In genomic region chr7:27677912-27678612, GRCh38 we compare ENCODE assay signal across 8 cellular contexts. TPM values are rescaled to one million over a fixed set of nuclear protein-coding genes. Genes with fewer than 3 reads are reported as not detected.
A peak's percentile ranks its signal among the peaks of the same experiment; 100 is the strongest.
DNase-seq lines count a peak whose midpoint lies in the region; ATAC-seq and TF ChIP-seq lines count a peak whose summit lies in the region.

No MANE protein-coding gene starts in this region.

- POLR2A ChIA-PET in Panc1 (lab: Charles Lee): no interaction called here
- POLR2A ChIA-PET in WTC11 (lab: Charles Lee): no interaction called here

- intact Hi-C loops in Panc1 (cut with micrococcal nuclease; ENCODE audit: unreplicated experiment): loop anchor here (5.0 kb wide), 1 partner anchor 54 kb away; no protein-coding TSS in a partner anchor

- no peak for TF ChIP-seq CTCF in Panc1 (IDR thresholded peaks at IDR 0.05)
- TF ChIP-seq CTCF in fibroblast of mammary gland (conservative IDR thresholded peaks at IDR 0.05; ENCODE audit: control insufficient read depth, insufficient read depth, low read depth, low read length): no peak
- TF ChIP-seq CTCF in WTC11 (IDR thresholded peaks at IDR 0.05): no peak

- in situ Hi-C loops in Panc1 (cut with HindIII; ENCODE audit: low pct_unique_long_range_greater_than_20kb, low sequenced_read_pairs): no loop called here

- H3K36me3 Mint-ChIP-seq in WTC11: no peaks in the 10 kb centered on the region

- DNase-seq in Daoy (ENCODE audit: low read depth) (peak; percentile 96), Panc1 (ENCODE audit: low read depth, low spot score) (peak; percentile 85), fibroblast of mammary gland (ENCODE audit: low read depth) (peak; percentile 96), pulmonary artery endothelial cell (ENCODE audit: low read depth, low spot score) (peak; percentile 71), WTC11 (ENCODE audit: low spot score) (no peak)

- no peaks in the 10 kb centered on the region for H3K4me1 ChIP-seq in Panc1 (ENCODE audit: control insufficient read depth, insufficient read depth, low read length)

- no peaks in the 10 kb centered on the region for H3K27me3 Mint-ChIP-seq in WTC11 (ENCODE audit: low read depth)

- ATAC-seq in Panc1 (peak; percentile 90), GM21526 (IDR thresholded peaks at IDR 0.05; ENCODE audit: low FRiP score, unreplicated experiment) (no peak), GM18858 (IDR thresholded peaks at IDR 0.05; ENCODE audit: unreplicated experiment) (no peak), HG03457 (IDR thresholded peaks at IDR 0.05; ENCODE audit: unreplicated experiment) (no peak), WTC11 (no peak)

- H3K9me3 Mint-ChIP-seq in WTC11: no peaks in the 10 kb centered on the region

- no peak overlapping the region for H3K27ac ChIP-seq in Panc1 (ENCODE audit: low read length)

- H3K27ac Mint-ChIP-seq in WTC11: no peak overlapping the region

- CTCF ChIA-PET in Panc1 (lab: Charles Lee) (no interaction called here), WTC11 (lab: Charles Lee) (no interaction called here)

- no peaks in the 10 kb centered on the region for H3K36me3 ChIP-seq in Panc1 (ENCODE audit: control insufficient read depth, insufficient read depth, low read length)

- H3K4me3 ChIP-seq in Panc1 (ENCODE audit: low read depth in 2 of 2, low read length in 2 of 2): no peak overlapping the region
- H3K4me3 ChIP-seq in fibroblast of mammary gland (ENCODE audit: control insufficient read depth, low read depth, low read length): no peak overlapping the region

- BruUV-seq in Panc1 (replicated peaks; lab: Mats Ljungman, UMichigan): no TSS peak

- H3K27me3 ChIP-seq in Panc1 (ENCODE audit: control insufficient read depth, insufficient read depth, low read length): no peaks in the 10 kb centered on the region

- H3K4me3 Mint-ChIP-seq in WTC11: no peak overlapping the region

- no peaks in the 10 kb centered on the region for H3K4me1 Mint-ChIP-seq in WTC11

- H3K9me3 ChIP-seq in Panc1 (ENCODE audit: control insufficient read depth, insufficient read depth, low read depth, low read length): no peaks in the 10 kb centered on the region

TF ChIP-seq in WTC11, 78 proteins besides CTCF, POLR2A, EP300 and RAD21:
- TF ChIP-seq E2F1 (CRISPR knock-in tag; IDR thresholded peaks at IDR 0.05) (no peak), FOXP1 (CRISPR knock-in tag; IDR thresholded peaks at IDR 0.05; ENCODE audit: borderline replicate concordance) (no peak), ZNF121 (CRISPR knock-in tag; IDR thresholded peaks at IDR 0.05) (no peak), CREM (CRISPR knock-in tag; IDR thresholded peaks at IDR 0.05) (no peak), AFF4 (CRISPR knock-in tag; IDR thresholded peaks at IDR 0.05; ENCODE audit: borderline replicate concordance) (no peak), SP1 (CRISPR knock-in tag; conservative IDR thresholded peaks at IDR 0.05) (no peak), ESRRA (CRISPR knock-in tag; IDR thresholded peaks at IDR 0.05; ENCODE audit: borderline replicate concordance) (no peak), ZNF219 (CRISPR knock-in tag; IDR thresholded peaks at IDR 0.05; ENCODE audit: borderline replicate concordance) (no peak), TEAD4 (CRISPR knock-in tag; IDR thresholded peaks at IDR 0.05) (no peak), ETV6 (CRISPR knock-in tag; IDR thresholded peaks at IDR 0.05) (no peak), ZNF317 (CRISPR knock-in tag; IDR thresholded peaks at IDR 0.05; ENCODE audit: borderline replicate concordance, low read depth) (no peak), CREB1 (CRISPR knock-in tag; IDR thresholded peaks at IDR 0.05) (no peak), NFATC4 (CRISPR knock-in tag; IDR thresholded peaks at IDR 0.05) (no peak), OVOL2 (CRISPR knock-in tag; IDR thresholded peaks at IDR 0.05; ENCODE audit: borderline replicate concordance) (no peak), NFE2L1 (CRISPR knock-in tag; IDR thresholded peaks at IDR 0.05) (no peak)
- TF ChIP-seq, protein P1, sequence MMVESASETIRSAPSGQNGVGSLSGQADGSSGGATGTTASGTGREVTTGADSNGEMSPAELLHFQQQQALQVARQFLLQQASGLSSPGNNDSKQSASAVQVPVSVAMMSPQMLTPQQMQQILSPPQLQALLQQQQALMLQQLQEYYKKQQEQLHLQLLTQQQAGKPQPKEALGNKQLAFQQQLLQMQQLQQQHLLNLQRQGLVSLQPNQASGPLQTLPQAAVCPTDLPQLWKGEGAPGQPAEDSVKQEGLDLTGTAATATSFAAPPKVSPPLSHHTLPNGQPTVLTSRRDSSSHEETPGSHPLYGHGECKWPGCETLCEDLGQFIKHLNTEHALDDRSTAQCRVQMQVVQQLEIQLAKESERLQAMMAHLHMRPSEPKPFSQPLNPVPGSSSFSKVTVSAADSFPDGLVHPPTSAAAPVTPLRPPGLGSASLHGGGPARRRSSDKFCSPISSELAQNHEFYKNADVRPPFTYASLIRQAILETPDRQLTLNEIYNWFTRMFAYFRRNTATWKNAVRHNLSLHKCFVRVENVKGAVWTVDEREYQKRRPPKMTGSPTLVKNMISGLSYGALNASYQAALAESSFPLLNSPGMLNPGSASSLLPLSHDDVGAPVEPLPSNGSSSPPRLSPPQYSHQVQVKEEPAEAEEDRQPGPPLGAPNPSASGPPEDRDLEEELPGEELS (CRISPR knock-in tag; IDR thresholded peaks at IDR 0.05): no peak
- TF ChIP-seq, protein P2, sequence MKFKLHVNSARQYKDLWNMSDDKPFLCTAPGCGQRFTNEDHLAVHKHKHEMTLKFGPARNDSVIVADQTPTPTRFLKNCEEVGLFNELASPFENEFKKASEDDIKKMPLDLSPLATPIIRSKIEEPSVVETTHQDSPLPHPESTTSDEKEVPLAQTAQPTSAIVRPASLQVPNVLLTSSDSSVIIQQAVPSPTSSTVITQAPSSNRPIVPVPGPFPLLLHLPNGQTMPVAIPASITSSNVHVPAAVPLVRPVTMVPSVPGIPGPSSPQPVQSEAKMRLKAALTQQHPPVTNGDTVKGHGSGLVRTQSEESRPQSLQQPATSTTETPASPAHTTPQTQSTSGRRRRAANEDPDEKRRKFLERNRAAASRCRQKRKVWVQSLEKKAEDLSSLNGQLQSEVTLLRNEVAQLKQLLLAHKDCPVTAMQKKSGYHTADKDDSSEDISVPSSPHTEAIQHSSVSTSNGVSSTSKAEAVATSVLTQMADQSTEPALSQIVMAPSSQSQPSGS (CRISPR knock-in tag; IDR thresholded peaks at IDR 0.05; ENCODE audit: borderline replicate concordance, low read depth): no peak
- TF ChIP-seq, protein P3, sequence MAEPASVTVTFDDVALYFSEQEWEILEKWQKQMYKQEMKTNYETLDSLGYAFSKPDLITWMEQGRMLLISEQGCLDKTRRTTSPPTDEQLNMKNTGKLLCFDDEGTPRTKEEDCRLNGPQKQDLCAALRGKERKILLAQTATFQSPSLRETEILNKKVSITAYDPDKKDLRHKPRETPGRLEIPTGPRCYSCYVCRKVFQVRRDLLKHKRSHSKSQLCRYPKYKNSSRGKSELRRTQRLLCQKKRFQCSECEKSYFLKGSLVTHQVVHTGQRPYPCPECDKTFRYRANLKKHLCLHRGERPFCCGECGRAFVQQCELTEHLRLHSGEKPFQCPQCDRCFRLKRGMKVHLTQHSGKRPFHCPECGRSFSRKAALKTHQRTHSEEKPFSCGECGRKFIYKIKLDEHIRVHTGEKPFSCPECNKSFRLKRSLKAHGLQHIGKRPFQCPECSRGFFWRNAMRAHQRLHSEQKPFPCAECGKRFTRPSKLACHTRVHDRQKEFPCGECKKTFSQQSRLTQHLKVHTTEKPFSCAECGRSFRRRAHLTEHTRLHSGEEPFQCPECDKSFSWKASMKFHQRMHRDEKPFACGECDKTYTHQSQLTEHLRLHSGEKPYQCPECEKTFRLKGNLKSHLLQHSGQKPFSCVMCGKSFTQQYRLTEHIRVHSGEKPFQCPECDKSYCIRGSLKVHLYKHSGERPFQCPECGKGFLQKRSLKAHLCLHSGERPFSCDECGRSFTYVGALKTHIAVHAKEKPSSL (CRISPR knock-in tag; conservative IDR thresholded peaks at IDR 0.05): no peak

RNA-seq across cellular contexts. Expression of gene HIBADH, which starts 15.4 kb away (rescaled TPM):
- 49.8 and 62.7 TPM in 2 replicates for total RNA-seq in Daoy (2014; rRNA removed; shearing (Covaris generic))
- total RNA-seq in Panc1 (2021; ENCODE audit: unreplicated experiment) (31.2 TPM), pulmonary artery endothelial cell (41.9 and 43.6 TPM in 2 replicates), WTC11 (2021) (27.9 to 37.7 TPM (median 37.0 TPM) in 3 replicates)
- 34.4 TPM for polyA plus RNA-seq in Panc1 (2012; ENCODE audit: insufficient read length)
